Comparison of ENCODE assay signal across 8 cellular contexts in the genomic region with DNA sequence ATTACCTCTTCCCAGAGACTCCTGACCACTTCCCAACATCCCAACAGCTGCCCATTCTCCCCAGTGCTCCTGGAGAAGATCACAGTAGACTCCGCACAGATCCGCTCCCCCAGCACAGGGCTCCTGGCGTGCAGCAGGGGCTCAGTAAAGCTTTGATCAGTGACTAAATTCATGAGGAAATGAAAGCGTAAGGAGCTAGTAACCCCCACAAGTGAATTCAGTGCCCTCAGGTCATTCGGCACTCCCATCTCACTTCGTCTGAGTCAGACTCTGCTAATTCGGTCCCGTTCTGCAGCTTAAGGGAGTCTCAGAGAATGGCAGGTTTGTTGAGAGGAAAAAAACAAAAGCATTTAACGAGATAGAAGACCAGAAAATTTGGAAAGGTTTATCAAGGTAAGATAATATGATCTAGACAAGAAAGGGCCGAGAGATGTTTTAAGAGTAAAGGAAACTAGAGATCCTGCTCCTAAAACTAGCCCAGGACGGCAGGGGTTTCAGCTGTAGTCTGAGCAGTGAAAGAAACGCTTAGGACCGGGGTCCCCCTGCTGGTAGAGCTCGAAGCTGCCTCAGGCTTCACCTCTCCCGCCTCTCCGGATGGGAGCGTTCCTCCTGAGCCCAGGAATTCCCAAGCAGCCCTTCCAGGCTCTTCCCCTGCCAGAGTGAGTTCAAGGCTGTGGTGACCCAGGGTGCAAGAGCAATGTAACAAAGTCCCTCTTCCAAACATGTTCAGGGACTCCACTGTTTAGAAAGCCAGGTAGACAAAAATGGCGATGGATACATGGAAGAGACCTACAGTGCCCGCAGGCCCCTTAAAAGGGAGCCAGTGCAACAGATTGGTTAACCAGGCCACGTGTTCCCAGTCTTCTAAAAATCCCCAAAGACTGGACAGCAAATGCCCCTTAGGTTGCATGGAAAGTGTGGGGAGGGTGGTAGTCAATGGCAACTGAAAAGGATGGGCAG.
DNase-seq lines count a peak whose midpoint lies in the region; ATAC-seq and FAIRE-seq lines count a peak whose summit lies in the region.

No MANE protein-coding gene starts in this region.

- peak; percentile 36 for DNase-seq in DMS153 (lab: John Stamatoyannopoulos, UW)
- DNase-seq in GM19239 (ENCODE audit: insufficient read length, low spot score), result peak; percentile 17
- peak; percentile 21 for DNase-seq in NCI-H748 treated with DMSO at 0.1 percent for 48 hours (lab: John Stamatoyannopoulos, UW)
- peak; percentile 26 for DNase-seq in brain pericyte (ENCODE audit: low read depth, low spot score)
- no peak for DNase-seq in NK-92 treated with Interleukin-12 subunit alpha and Interleukin-12 subunit beta, amount 100 ng/mL, for 24 hours (lab: John Stamatoyannopoulos, UW)

- no peak for FAIRE-seq in GM19239 (lab: Jason Lieb, UNC)

- H3K27ac ChIP-seq in skeletal muscle tissue (ENCODE audit: low read depth, low read length), result no peak overlapping the region

- H3K4me3 ChIP-seq in iPS-18c (ENCODE audit: insufficient read depth, low read depth, low read length) (peak overlapping the region; percentile 25; the same call in 1 of the 2 replicates), skeletal muscle tissue (ENCODE audit: low read length in 3 of 3) (peak overlapping the region in 2 of 3 donors; percentile 43 to 48)

- H3K27me3 ChIP-seq in skeletal muscle tissue (ENCODE audit: control insufficient read depth in 3 of 3, insufficient read depth in 3 of 3, low read length in 3 of 3), result no peaks in the 10 kb centered on the region

- H3K9me3 ChIP-seq in iPS-18c (ENCODE audit: control insufficient read depth, insufficient read depth, low read length) (peaks cover 2% of the 10 kb centered on the region), skeletal muscle tissue (ENCODE audit: control insufficient read depth in 3 of 3, low read length in 3 of 3) (no peaks in the 10 kb centered on the region)

- no peaks in the 10 kb centered on the region for H3K36me3 ChIP-seq in skeletal muscle tissue (ENCODE audit: control insufficient read depth in 3 of 3, insufficient read depth in 3 of 3, low read length in 3 of 3)

- peak overlapping the region in 1 of 3 donors; percentile 51 for H3K9ac ChIP-seq in skeletal muscle tissue (ENCODE audit: low read depth in 1 of 3, low read length in 3 of 3)

- H3K4me1 ChIP-seq in skeletal muscle tissue (ENCODE audit: control insufficient read depth in 3 of 3, insufficient read depth in 3 of 3, low read length in 3 of 3), result no peaks in the 10 kb centered on the region

- peak; percentile 87 for ATAC-seq in HG03354 (IDR thresholded peaks at IDR 0.05; ENCODE audit: poor library complexity, severe bottlenecking, unreplicated experiment)
